In genomic region chr17:79845601-79845949, GRCh38 we compare ENCODE assay signal across 10 cellular contexts. TPM values are rescaled to one million over a fixed set of nuclear protein-coding genes. Genes with fewer than 3 reads are reported as not detected.
A peak's percentile ranks its signal among the peaks of the same experiment; 100 is the strongest.
DNase-seq lines count a peak whose midpoint lies in the region; ATAC-seq and TF ChIP-seq lines count a peak whose summit lies in the region.
"Had no signal": no experiment of that assay in that cellular context is flagged by ENCODE, and none has a peak within 500 bp of the region (broad histone marks: within the 10 kb centered on the region; RNA-seq: fewer than 3 reads in every experiment).

No MANE protein-coding gene starts in this region.

- H3K4me3 Mint-ChIP-seq in activated naive CD8-positive, alpha-beta T cell treated with anti-CD3 and anti-CD28 coated beads, Interleukin-2, amount 50 U/mL, for 24 hours = no peak overlapping the region
- H3K4me3 Mint-ChIP-seq: activated CD4-positive, alpha-beta T cell treated with anti-CD3 and anti-CD28 coated beads, Interleukin-2, amount 10 ng/mL, durations not matched to agents 24 days and 14 days had no signal

- peak; percentile 17 for ATAC-seq in gastroesophageal sphincter
- no peak for ATAC-seq in activated naive CD8-positive, alpha-beta T cell treated with anti-CD3 and anti-CD28 coated beads, Interleukin-2, amount 50 U/mL, for 24 hours
- no peak for ATAC-seq in stimulated activated naive CD8-positive, alpha-beta T cell treated with anti-CD3 and anti-CD28 coated beads, Interleukin-15, Interleukin-2, amounts not matched to agents 100 U/mL and 50 U/mL, for 24 hours
- no peak for ATAC-seq in GM21737 (IDR thresholded peaks at IDR 0.05; ENCODE audit: unreplicated experiment)

- H3K27me3 ChIP-seq in gastroesophageal sphincter (peaks cover 78% of the 10 kb centered on the region), rectal smooth muscle tissue (ENCODE audit: control insufficient read depth, insufficient read depth, low read length) (peaks cover 27% of the 10 kb centered on the region)

- CTCF ChIA-PET in RWPE1 (lab: Yijun Ruan, JAX) = interaction anchor here (0.6 to 3.0 kb wide), 3 partner anchors 10 to 142 kb away, joined by 3 to 12 read pairs (median 3); no protein-coding TSS in a partner anchor

- H3K4me3 ChIP-seq in gastroesophageal sphincter (no peak overlapping the region), rectal smooth muscle tissue (ENCODE audit: low read length) (peak overlapping the region; percentile 0)

- H3K27me3 Mint-ChIP-seq in activated naive CD8-positive, alpha-beta T cell treated with anti-CD3 and anti-CD28 coated beads, Interleukin-2, amount 50 U/mL, for 24 hours = peaks cover 45% of the 10 kb centered on the region

- POLR2A ChIA-PET in RWPE1 (lab: Yijun Ruan, JAX; ENCODE audit: low non-redundant PET) = no interaction called here

- H3K27ac Mint-ChIP-seq in activated naive CD8-positive, alpha-beta T cell treated with anti-CD3 and anti-CD28 coated beads, Interleukin-2, amount 50 U/mL, for 24 hours = no peak overlapping the region
- H3K27ac Mint-ChIP-seq: activated CD4-positive, alpha-beta T cell treated with anti-CD3 and anti-CD28 coated beads, Interleukin-2, amount 10 ng/mL, durations not matched to agents 24 days and 14 days had no signal

- no peaks in the 10 kb centered on the region for H3K36me3 Mint-ChIP-seq in activated naive CD8-positive, alpha-beta T cell treated with anti-CD3 and anti-CD28 coated beads, Interleukin-2, amount 50 U/mL, for 24 hours (ENCODE audit: low read depth)

- H3K36me3 ChIP-seq in ES-I3 (ENCODE audit: insufficient read depth, low read length) = no peaks in the 10 kb centered on the region
- no peaks in the 10 kb centered on the region for H3K36me3 ChIP-seq in gastroesophageal sphincter
- H3K36me3 ChIP-seq in rectal smooth muscle tissue (ENCODE audit: control insufficient read depth, insufficient read depth, low read length) = no peaks in the 10 kb centered on the region

- H3K9me3 ChIP-seq in ES-I3 (ENCODE audit: control insufficient read depth, insufficient read depth, low read length) = no peaks in the 10 kb centered on the region
- peaks cover 0 to 9% (median 0%) of the 10 kb centered on the region in 3 donors for H3K9me3 ChIP-seq in gastroesophageal sphincter

- TF ChIP-seq EP300 in gastroesophageal sphincter (IDR thresholded peaks at IDR 0.05) = no peak

- H3K4me1 ChIP-seq in ES-I3 (ENCODE audit: insufficient read depth, low read length) (peaks cover 6% of the 10 kb centered on the region), gastroesophageal sphincter (peaks cover 0 to 48% (median 32%) of the 10 kb centered on the region in 3 donors), rectal smooth muscle tissue (ENCODE audit: control insufficient read depth, insufficient read depth, low read length) (no peaks in the 10 kb centered on the region)

- 17 to 48% methylated on average over 6 to 7 of the region's 7 CpGs for WGBS in gastroesophageal sphincter (ENCODE audit: low coverage in 1 of 2), 2 donors

- TF ChIP-seq POLR2A in gastroesophageal sphincter (IDR thresholded peaks at IDR 0.05) = no peak

- H3K9ac ChIP-seq in ES-I3 (ENCODE audit: low read depth, low read length) (peak overlapping the region; percentile 28; the same call in 1 of the 2 replicates), rectal smooth muscle tissue (ENCODE audit: low read length) (no peak overlapping the region)

- DNase-seq in RWPE1 (ENCODE audit: low spot score) = no peak
- no peak for DNase-seq in activated naive CD8-positive, alpha-beta T cell treated with anti-CD3 and anti-CD28 coated beads, Interleukin-2, amount 50 U/mL, for 24 hours
- no peak for DNase-seq in stimulated activated naive CD8-positive, alpha-beta T cell treated with anti-CD3 and anti-CD28 coated beads, Interleukin-15, Interleukin-2, amounts not matched to agents 100 U/mL and 50 U/mL, for 24 hours
- DNase-seq in cerebellar nuclear complex (lab: John Stamatoyannopoulos, UW) = no peak
- DNase-seq: activated CD4-positive, alpha-beta T cell treated with anti-CD3 and anti-CD28 coated beads, Interleukin-2, amount 10 ng/mL, durations not matched to agents 24 days and 14 days; NCI-H2081 treated with DMSO at 0.1 percent for 48 hours had no signal

- peaks cover 25% of the 10 kb centered on the region for H3K4me1 Mint-ChIP-seq in activated naive CD8-positive, alpha-beta T cell treated with anti-CD3 and anti-CD28 coated beads, Interleukin-2, amount 50 U/mL, for 24 hours

- H3K27ac ChIP-seq in RWPE1 = peak overlapping the region; percentile 18; the same call in 1 of the 2 replicates
- H3K27ac ChIP-seq in gastroesophageal sphincter = peak overlapping the region in 3 of 4 donors; percentile 45 to 64 (median 49)
- no peak overlapping the region for H3K27ac ChIP-seq in rectal smooth muscle tissue (ENCODE audit: low read depth, low read length)

- no peaks in the 10 kb centered on the region for H3K9me3 Mint-ChIP-seq in activated naive CD8-positive, alpha-beta T cell treated with anti-CD3 and anti-CD28 coated beads, Interleukin-2, amount 50 U/mL, for 24 hours
- H3K9me3 Mint-ChIP-seq: activated CD4-positive, alpha-beta T cell treated with anti-CD3 and anti-CD28 coated beads, Interleukin-2, amount 10 ng/mL, durations not matched to agents 24 days and 14 days had no signal

- TF ChIP-seq CTCF in RWPE1 (conservative IDR thresholded peaks at IDR 0.05; ENCODE audit: low read depth) (no peak), gastroesophageal sphincter (IDR thresholded peaks at IDR 0.05) (no peak)

RNA-seq across cellular contexts. Expression of gene CBX4, which starts 6.3 kb away (rescaled TPM):
- total RNA-seq in gastroesophageal sphincter = 10 to 100 TPM in 2 of 4 donors, 1 to 10 TPM in 2; 6.7 to 11.5 (median 10.0) TPM

RNA-seq across cellular contexts. Expression of gene CBX8, which starts 48.7 kb away (rescaled TPM):
- total RNA-seq in gastroesophageal sphincter = 10 to 100 TPM in 1 of 4 donors, 1 to 10 TPM in 2, under 1 TPM in 1; 0.40 to 10.6 (median 3.9) TPM
